Comparison of ENCODE assay signal across 20 cellular contexts in the genomic region with DNA sequence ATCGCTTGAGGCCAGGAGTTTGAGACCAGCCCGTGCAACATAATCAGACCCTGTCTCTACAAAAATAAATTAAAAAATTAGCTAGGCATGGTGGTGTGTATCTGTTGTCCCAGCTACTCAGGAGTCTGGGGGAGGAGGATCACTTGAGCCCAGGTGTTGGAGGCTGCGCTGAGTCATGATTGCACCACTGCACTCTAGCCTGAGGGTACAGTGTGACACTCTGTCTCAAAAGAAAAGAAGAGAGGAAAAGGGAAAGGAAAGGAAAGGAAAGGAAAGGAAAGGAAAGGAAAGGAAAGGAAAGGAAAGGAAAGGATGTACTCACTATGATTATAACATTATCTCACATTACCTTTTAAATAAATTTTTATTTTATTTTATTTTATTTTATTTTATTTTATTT. TPM values are rescaled to one million over a fixed set of nuclear protein-coding genes. Genes with fewer than 3 reads are reported as not detected.
DNase-seq lines count a peak whose midpoint lies in the region; ATAC-seq and TF ChIP-seq lines count a peak whose summit lies in the region.
"Had no signal": no experiment of that assay in that cellular context is flagged by ENCODE, and none has a peak within 500 bp of the region (broad histone marks: within the 10 kb centered on the region; RNA-seq: fewer than 3 reads in every experiment).

No MANE protein-coding gene starts in this region.

- no peaks in the 10 kb centered on the region for H3K4me1 Mint-ChIP-seq in stimulated activated naive CD8-positive, alpha-beta T cell treated with anti-CD3 and anti-CD28 coated beads, Interleukin-15, Interleukin-2, amounts not matched to agents 100 ng/mL and 50 ng/mL, for 24 hours (ENCODE audit: low read depth)
- peaks cover 11% of the 10 kb centered on the region for H3K4me1 Mint-ChIP-seq in stimulated activated naive CD8-positive, alpha-beta T cell treated with anti-CD3 and anti-CD28 coated beads, Interleukin-15, amount 100 ng/mL, for 72 hours

- no peak overlapping the region for H3K4me3 ChIP-seq in OCI-LY7 (ENCODE audit: low read depth, low read length, poor library complexity, severe bottlenecking)
- no peak overlapping the region for H3K4me3 ChIP-seq in epithelial cell of esophagus (ENCODE audit: low read length)
- H3K4me3 ChIP-seq: MG63 had no signal

- no peak overlapping the region for H3K4me3 Mint-ChIP-seq in stimulated activated naive CD8-positive, alpha-beta T cell treated with anti-CD3 and anti-CD28 coated beads, Interleukin-15, Interleukin-2, amounts not matched to agents 100 ng/mL and 50 ng/mL, for 24 hours
- H3K4me3 Mint-ChIP-seq in stimulated activated naive CD8-positive, alpha-beta T cell treated with anti-CD3 and anti-CD28 coated beads, Interleukin-15, amount 100 ng/mL, for 72 hours = no peak overlapping the region
- H3K4me3 Mint-ChIP-seq: CD4-positive, CD25-positive, alpha-beta regulatory T cell had no signal

- peak overlapping the region; percentile 63 for H3K27ac Mint-ChIP-seq in stimulated activated naive CD8-positive, alpha-beta T cell treated with anti-CD3 and anti-CD28 coated beads, Interleukin-15, Interleukin-2, amounts not matched to agents 100 ng/mL and 50 ng/mL, for 24 hours
- peak overlapping the region in 1 of 2 donors; percentile 4 for H3K27ac Mint-ChIP-seq in stimulated activated naive CD8-positive, alpha-beta T cell treated with anti-CD3 and anti-CD28 coated beads, Interleukin-15, amount 100 ng/mL, for 72 hours

- no peaks in the 10 kb centered on the region for H3K79me2 ChIP-seq in OCI-LY7 (ENCODE audit: insufficient read depth, low read depth, low read length)

- no peaks in the 10 kb centered on the region for H3K9me2 ChIP-seq in OCI-LY7 (ENCODE audit: insufficient read depth, low read length)

- no TSS peak for BruUV-seq in OCI-LY7 (replicated peaks; lab: Mats Ljungman, UMichigan)

- H3K27ac ChIP-seq in OCI-LY7 (ENCODE audit: low read depth, low read length, poor library complexity, severe bottlenecking) = no peak overlapping the region

- CTCF ChIA-PET in OCI-LY7 (lab: Charles Lee; ENCODE audit: unreplicated experiment) = interaction anchor here (0.5 kb wide), 1 partner anchor 94 kb away, joined by 3 read pairs; no protein-coding TSS in a partner anchor

- POLR2A ChIA-PET in OCI-LY7 (lab: Charles Lee) = interaction anchor here (0.6 to 2.0 kb wide), 4 partner anchors 10 to 75 kb away, joined by 3 to 8 read pairs (median 4); no protein-coding TSS in a partner anchor

- H4K20me1 ChIP-seq in OCI-LY7 (ENCODE audit: insufficient read depth, low read length) = no peaks in the 10 kb centered on the region

- H3K4me2 ChIP-seq in OCI-LY7 (ENCODE audit: low read length) = no peak overlapping the region

- H3K9me3 Mint-ChIP-seq in stimulated activated naive CD8-positive, alpha-beta T cell treated with anti-CD3 and anti-CD28 coated beads, Interleukin-15, Interleukin-2, amounts not matched to agents 100 ng/mL and 50 ng/mL, for 24 hours = no peaks in the 10 kb centered on the region
- H3K9me3 Mint-ChIP-seq in stimulated activated naive CD8-positive, alpha-beta T cell treated with anti-CD3 and anti-CD28 coated beads, Interleukin-15, amount 100 ng/mL, for 72 hours = no peaks in the 10 kb centered on the region
- H3K9me3 Mint-ChIP-seq: CD4-positive, CD25-positive, alpha-beta regulatory T cell had no signal

- no peaks in the 10 kb centered on the region for H3K27me3 Mint-ChIP-seq in stimulated activated naive CD8-positive, alpha-beta T cell treated with anti-CD3 and anti-CD28 coated beads, Interleukin-15, Interleukin-2, amounts not matched to agents 100 ng/mL and 50 ng/mL, for 24 hours
- H3K27me3 Mint-ChIP-seq in stimulated activated naive CD8-positive, alpha-beta T cell treated with anti-CD3 and anti-CD28 coated beads, Interleukin-15, amount 100 ng/mL, for 72 hours = no peaks in the 10 kb centered on the region
- H3K27me3 Mint-ChIP-seq: CD4-positive, CD25-positive, alpha-beta regulatory T cell had no signal

- ATAC-seq in stimulated activated naive CD8-positive, alpha-beta T cell treated with anti-CD3 and anti-CD28 coated beads, Interleukin-15, amount 100 ng/mL, for 72 hours = no peak
- ATAC-seq in GM21528 (IDR thresholded peaks at IDR 0.05; ENCODE audit: low FRiP score, unreplicated experiment) = no peak
- ATAC-seq: Right ventricle myocardium inferior had no signal

- TF ChIP-seq CTCF in OCI-LY7 (conservative IDR thresholded peaks at IDR 0.05; ENCODE audit: low read length) (no peak), epithelial cell of esophagus (IDR thresholded peaks at IDR 0.05; ENCODE audit: insufficient read depth, low read depth, low read length, missing control alignments) (no peak)

- intact Hi-C loops in OCI-LY7 (cut with micrococcal nuclease; ENCODE audit: unreplicated experiment) = no loop called here

- H3K36me3 ChIP-seq in OCI-LY7 (ENCODE audit: insufficient read depth, low read length) = no peaks in the 10 kb centered on the region
- H3K36me3 ChIP-seq: MG63 had no signal

- H2AFZ ChIP-seq in OCI-LY7 (ENCODE audit: low read length) = peak overlapping the region; percentile 57; the same call in 1 of the 2 replicates

- H3K36me3 Mint-ChIP-seq in stimulated activated naive CD8-positive, alpha-beta T cell treated with anti-CD3 and anti-CD28 coated beads, Interleukin-15, Interleukin-2, amounts not matched to agents 100 ng/mL and 50 ng/mL, for 24 hours (ENCODE audit: low read depth) = no peaks in the 10 kb centered on the region
- H3K36me3 Mint-ChIP-seq: CD4-positive, CD25-positive, alpha-beta regulatory T cell had no signal

- DNase-seq in stimulated activated naive CD8-positive, alpha-beta T cell treated with anti-CD3 and anti-CD28 coated beads, Interleukin-15, amount 100 ng/mL, for 72 hours = no peak
- DNase-seq in OCI-LY7 (ENCODE audit: low spot score) = no peak
- DNase-seq in epithelial cell of esophagus (ENCODE audit: low read depth) = peak; percentile 49
- no peak for DNase-seq in NCI-H2171 treated with DMSO at 0.1 percent for 48 hours (lab: John Stamatoyannopoulos, UW)
- no peak for DNase-seq in SKM-1 (lab: John Stamatoyannopoulos, UW; ENCODE audit: unreplicated experiment)
- DNase-seq: CD4-positive, CD25-positive, alpha-beta regulatory T cell; DMS79; GOT3; Kasumi-1; MG63; NCI-H1417; NCI-H1694 treated with DMSO at 0.1 percent for 48 hours; NCI-H2081 treated with DMSO at 0.1 percent for 48 hours; NCI-H446; NCI-H526; OCI-M1; SW 1271 had no signal

- no peaks in the 10 kb centered on the region for H3K9me3 ChIP-seq in OCI-LY7 (ENCODE audit: low read length)
- H3K9me3 ChIP-seq: MG63 had no signal

- no peaks in the 10 kb centered on the region for H3K4me1 ChIP-seq in OCI-LY7 (ENCODE audit: insufficient read depth, low read length, poor library complexity, severe bottlenecking)

RNA-seq across cellular contexts. Expression of a gene that starts 56.5 kb away (rescaled TPM):
- 15.0 and 20.4 TPM in 2 replicates for total RNA-seq in OCI-LY7 (2014; rRNA removed; shearing (Covaris generic))
- 19.6 and 26.4 TPM in 2 replicates for total RNA-seq in OCI-LY7 (2022)
